ENCODE assay signal across 21 cellular contexts in genomic region chr4:97590266-97590665, GRCh38.
"Had no signal": no experiment of that assay in that cellular context is flagged by ENCODE, and none has a peak within 500 bp of the region (broad histone marks: within the 10 kb centered on the region; RNA-seq: fewer than 3 reads in every experiment).

No MANE protein-coding gene starts in this region.

- ATAC-seq: Panc1, Right ventricle myocardium inferior, SK-N-SH treated with all-trans-retinoic acid at 6 μM for 48 hours had no signal

- H3K27me3 ChIP-seq: SJCRH30 had no signal

- H3K36me3 ChIP-seq: SJCRH30 had no signal

- H3K4me3 ChIP-seq: SJCRH30 had no signal

- H3K27ac ChIP-seq: RWPE1, SJCRH30 had no signal

- H3K9me3 ChIP-seq: SJCRH30 had no signal

- H3K4me1 ChIP-seq: SJCRH30 had no signal

- DNase-seq: KBM-7, MV-4-11, NCI-H1048, NCI-H1105, NCI-H1417, NCI-H1436 treated with DMSO at 0.1 percent for 48 hours, NCI-H1694, NCI-H187 treated with DMSO at 0.1 percent for 48 hours, NCI-H2029 treated with DMSO at 0.1 percent for 48 hours, NCI-H2107, NCI-H446, NCI-H510A, NCI-H524 treated with DMSO at 0.1 percent for 48 hours, NCI-H774, SHP77 treated with DMSO at 0.1 percent for 48 hours, SJCRH30, T-helper 1 cell had no signal
